Comparison of ENCODE assay signal across 27 cellular contexts in the genomic region with DNA sequence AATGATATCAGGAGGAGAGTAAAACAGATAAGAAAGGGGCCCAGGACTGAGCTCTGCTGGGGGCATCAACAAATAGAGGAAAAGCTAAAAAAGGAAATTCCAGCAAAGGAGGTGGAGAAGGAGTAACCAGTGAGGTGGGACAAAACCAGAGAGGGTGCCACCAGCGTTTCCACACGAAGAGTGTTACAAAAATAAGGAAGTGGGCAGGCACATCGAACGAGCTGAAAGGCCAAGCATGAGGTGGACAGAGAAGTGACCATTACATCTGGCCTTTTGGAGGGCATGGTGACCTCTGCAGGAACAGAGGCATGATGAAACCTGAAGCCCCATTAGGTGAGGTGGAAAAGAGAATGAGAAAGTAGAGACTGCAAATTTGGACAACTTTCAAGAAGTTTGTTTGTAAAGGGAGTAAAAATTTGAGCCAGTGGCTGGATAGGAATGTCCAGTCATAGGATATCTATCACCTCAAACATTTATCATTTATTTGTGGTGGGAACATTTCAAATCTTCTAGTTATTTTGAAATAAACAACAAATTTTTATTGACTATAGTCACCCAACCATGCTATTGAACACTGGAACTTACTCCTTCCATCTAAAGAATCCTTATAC. TPM values are rescaled to one million over a fixed set of nuclear protein-coding genes. Genes with fewer than 3 reads are reported as not detected.
DNase-seq lines count a peak whose midpoint lies in the region; ATAC-seq and TF ChIP-seq lines count a peak whose summit lies in the region.
"Had no signal": no experiment of that assay in that cellular context is flagged by ENCODE, and none has a peak within 500 bp of the region (broad histone marks: within the 10 kb centered on the region; RNA-seq: fewer than 3 reads in every experiment).

No MANE protein-coding gene starts in this region.

- H3K4me1 Mint-ChIP-seq in activated CD4-positive, alpha-beta T cell treated with anti-CD3 and anti-CD28 coated beads, Interleukin-2, amount 10 ng/mL, durations not matched to agents 7 days and 5 days, result peaks cover 15% of the 10 kb centered on the region
- H3K4me1 Mint-ChIP-seq in activated CD4-positive, alpha-beta T cell treated with anti-CD3 and anti-CD28 coated beads for 36 hours, result peaks cover 14% of the 10 kb centered on the region

- intact Hi-C loops in activated CD4-positive, alpha-beta T cell treated with anti-CD3 and anti-CD28 coated beads for 36 hours (cut with DNase I, micrococcal nuclease), result no loop called here
- intact Hi-C loops in upper lobe of right lung (cut with DNase I), result no loop called here

- ATAC-seq in activated CD4-positive, alpha-beta T cell treated with anti-CD3 and anti-CD28 coated beads for 36 hours, result no peak
- ATAC-seq in upper lobe of right lung (peak; percentile 58), GM21447 (IDR thresholded peaks at IDR 0.05; ENCODE audit: unreplicated experiment) (no peak), GM21723 (IDR thresholded peaks at IDR 0.05; ENCODE audit: unreplicated experiment) (no peak)
- ATAC-seq: activated CD4-positive, CD25-positive, alpha-beta regulatory T cell treated with anti-CD3 and anti-CD28 coated beads, Interleukin-2, amount 50 U/mL, for 24 hours; CD8-positive, alpha-beta T cell had no signal

- CTCF ChIA-PET in activated CD4-positive, alpha-beta T cell treated with anti-CD3 and anti-CD28 coated beads, Interleukin-2, amount 10 ng/mL, durations not matched to agents 7 days and 5 days (lab: Charles Lee), result interaction anchor here (1.6 kb wide), 1 partner anchor 10 kb away, joined by 3 read pairs; no protein-coding TSS in a partner anchor
- CTCF ChIA-PET in activated CD4-positive, alpha-beta T cell treated with anti-CD3 and anti-CD28 coated beads for 36 hours (lab: Charles Lee), result interaction anchor here (1.0 kb wide), 1 partner anchor 23 kb away, joined by 3 read pairs; no protein-coding TSS in a partner anchor

- H3K4me1 ChIP-seq in adipocyte (ENCODE audit: control insufficient read depth, insufficient read depth, low read length) (no peaks in the 10 kb centered on the region), upper lobe of right lung (no peaks in the 10 kb centered on the region)
- H3K4me1 ChIP-seq: right lobe of liver, tibial nerve had no signal

- no peaks in the 10 kb centered on the region for H3K27me3 ChIP-seq in adipocyte (replicated peaks; ENCODE audit: control insufficient read depth, insufficient read depth, low read length)
- no peaks in the 10 kb centered on the region for H3K27me3 ChIP-seq in upper lobe of right lung
- H3K27me3 ChIP-seq: right lobe of liver, tibial nerve had no signal

- DNase-seq in activated CD4-positive, alpha-beta T cell treated with anti-CD3 and anti-CD28 coated beads, Interleukin-2, amount 10 ng/mL, durations not matched to agents 7 days and 5 days, result no peak
- DNase-seq in activated CD4-positive, alpha-beta T cell treated with anti-CD3 and anti-CD28 coated beads for 36 hours, result no peak
- peak; percentile 85 for DNase-seq in M059J (ENCODE audit: low read depth)
- DNase-seq in adipocyte (ENCODE audit: low read depth), result peak; percentile 14
- no peak for DNase-seq in upper lobe of right lung
- no peak for DNase-seq in RKO (ENCODE audit: low spot score)
- DNase-seq: activated effector memory CD4-positive, alpha-beta T cell treated with Interleukin-2 at 50 U/mL for 16 hours; aorta; CD8-positive, alpha-beta T cell; cerebellar nuclear complex; DMS79; effector CD8-positive, alpha-beta T cell; H9; head of caudate nucleus; islet precursor cell; NCI-H1436; NCI-H2171; right lobe of liver; Right ventricle myocardium superior; stimulated activated CD4-positive, alpha-beta T cell treated with anti-CD3 and anti-CD28 coated beads, Interleukin-1b, Interleukin-23, amount 100 ng/mL, for 48 hours; stimulated activated naive CD8-positive, alpha-beta T cell treated with anti-CD3 and anti-CD28 coated beads, Interleukin-15, Interleukin-2, amounts not matched to agents 100 U/mL and 50 U/mL, for 24 hours; T-helper 2 cell had no signal

- H3K27me3 Mint-ChIP-seq in activated CD4-positive, alpha-beta T cell treated with anti-CD3 and anti-CD28 coated beads, Interleukin-2, amount 10 ng/mL, durations not matched to agents 7 days and 5 days, result peaks cover 35% of the 10 kb centered on the region
- H3K27me3 Mint-ChIP-seq in activated CD4-positive, alpha-beta T cell treated with anti-CD3 and anti-CD28 coated beads for 36 hours, result peaks cover 10% of the 10 kb centered on the region

- POLR2A ChIA-PET in activated CD4-positive, alpha-beta T cell treated with anti-CD3 and anti-CD28 coated beads, Interleukin-2, amount 10 ng/mL, durations not matched to agents 7 days and 5 days (lab: Charles Lee), result no interaction called here
- POLR2A ChIA-PET in activated CD4-positive, alpha-beta T cell treated with anti-CD3 and anti-CD28 coated beads for 36 hours (lab: Charles Lee), result no interaction called here

- no peak for TF ChIP-seq CTCF in upper lobe of right lung (IDR thresholded peaks at IDR 0.05)

- H3K4me3 Mint-ChIP-seq in activated CD4-positive, alpha-beta T cell treated with anti-CD3 and anti-CD28 coated beads, Interleukin-2, amount 10 ng/mL, durations not matched to agents 7 days and 5 days, result no peak overlapping the region
- no peak overlapping the region for H3K4me3 Mint-ChIP-seq in activated CD4-positive, alpha-beta T cell treated with anti-CD3 and anti-CD28 coated beads for 36 hours
- H3K4me3 Mint-ChIP-seq: CD8-positive, alpha-beta T cell; H9 had no signal

- H3K9me3 Mint-ChIP-seq in activated CD4-positive, alpha-beta T cell treated with anti-CD3 and anti-CD28 coated beads, Interleukin-2, amount 10 ng/mL, durations not matched to agents 7 days and 5 days, result peaks cover 9% of the 10 kb centered on the region
- peaks cover 8% of the 10 kb centered on the region for H3K9me3 Mint-ChIP-seq in activated CD4-positive, alpha-beta T cell treated with anti-CD3 and anti-CD28 coated beads for 36 hours (ENCODE audit: low read depth)

- H3K9ac ChIP-seq in adipocyte (ENCODE audit: low read length), result no peak overlapping the region

- H3K36me3 Mint-ChIP-seq in activated CD4-positive, alpha-beta T cell treated with anti-CD3 and anti-CD28 coated beads, Interleukin-2, amount 10 ng/mL, durations not matched to agents 7 days and 5 days (ENCODE audit: low read depth), result peaks cover 5% of the 10 kb centered on the region
- no peaks in the 10 kb centered on the region for H3K36me3 Mint-ChIP-seq in activated CD4-positive, alpha-beta T cell treated with anti-CD3 and anti-CD28 coated beads for 36 hours (ENCODE audit: low read depth)
- H3K36me3 Mint-ChIP-seq: CD8-positive, alpha-beta T cell had no signal

- H3K4me3 ChIP-seq in adipocyte (ENCODE audit: low read length), result no peak overlapping the region
- H3K4me3 ChIP-seq in upper lobe of right lung, result no peak overlapping the region
- H3K4me3 ChIP-seq: lung, right lobe of liver, tibial nerve had no signal

- H3K36me3 ChIP-seq in adipocyte (ENCODE audit: control insufficient read depth, insufficient read depth, low read length, severe bottlenecking) (no peaks in the 10 kb centered on the region), upper lobe of right lung (no peaks in the 10 kb centered on the region)
- H3K36me3 ChIP-seq: right lobe of liver, tibial nerve had no signal

- peaks cover 7% of the 10 kb centered on the region for H3K9me3 ChIP-seq in adipocyte (ENCODE audit: control insufficient read depth, low read length)
- no peaks in the 10 kb centered on the region for H3K9me3 ChIP-seq in upper lobe of right lung
- H3K9me3 ChIP-seq: right lobe of liver had no signal

- H3K27ac ChIP-seq in upper lobe of right lung, result no peak overlapping the region
- H3K27ac ChIP-seq: right lobe of liver, tibial nerve had no signal

- peak overlapping the region; percentile 32 for H3K27ac Mint-ChIP-seq in activated CD4-positive, alpha-beta T cell treated with anti-CD3 and anti-CD28 coated beads, Interleukin-2, amount 10 ng/mL, durations not matched to agents 7 days and 5 days
- H3K27ac Mint-ChIP-seq in activated CD4-positive, alpha-beta T cell treated with anti-CD3 and anti-CD28 coated beads for 36 hours, result no peak overlapping the region
- H3K27ac Mint-ChIP-seq: CD8-positive, alpha-beta T cell had no signal

RNA-seq across cellular contexts. Expression of gene VIT, which starts 18.4 kb away (rescaled TPM):
- total RNA-seq in activated CD4-positive, alpha-beta T cell treated with anti-CD3 and anti-CD28 coated beads, Interleukin-2, amount 10 ng/mL, durations not matched to agents 7 days and 5 days, result not detected
- not detected for total RNA-seq in activated CD4-positive, alpha-beta T cell treated with anti-CD3 and anti-CD28 coated beads for 36 hours
- total RNA-seq in M059J (2014; rRNA removed; shearing (Covaris generic)), result 34.0 and 44.7 TPM in 2 replicates
- total RNA-seq in upper lobe of right lung, result 0.32 TPM
- total RNA-seq: CD8-positive, alpha-beta T cell; right lobe of liver had no signal

Comparison
In these comparisons a context has a peak if more than half of its experiments do, and no peak if none do; other contexts are left out.
1. DNase-seq: peak in M059J (single experiment) and adipocyte (single experiment); none in activated CD4-positive, alpha-beta T cell treated with anti-CD3 and anti-CD28 coated beads, Interleukin-2, amount 10 ng/mL, durations not matched to agents 7 days and 5 days (single experiment), activated CD4-positive, alpha-beta T cell treated with anti-CD3 and anti-CD28 coated beads for 36 hours (single experiment), upper lobe of right lung (single experiment) and RKO (single experiment).
2. RNA of gene VIT, which starts 18.4 kb away (total RNA-seq): 34.0 to 44.7 TPM in M059J; 0.32 TPM in upper lobe of right lung (single experiment), not detected in activated CD4-positive, alpha-beta T cell treated with anti-CD3 and anti-CD28 coated beads, Interleukin-2, amount 10 ng/mL, durations not matched to agents 7 days and 5 days and not detected in activated CD4-positive, alpha-beta T cell treated with anti-CD3 and anti-CD28 coated beads for 36 hours; every median in the first group is over 10 times any median in the second.